In genomic region chr7:12067156-12067831, GRCh38 we compare ENCODE assay signal across 8 cellular contexts.
DNase-seq lines count a peak whose midpoint lies in the region; ATAC-seq and TF ChIP-seq lines count a peak whose summit lies in the region.

No MANE protein-coding gene starts in this region.

- peak; percentile 67 for ATAC-seq in GM18858 (IDR thresholded peaks at IDR 0.05; ENCODE audit: unreplicated experiment)
- ATAC-seq in HG03196 (IDR thresholded peaks at IDR 0.05; ENCODE audit: unreplicated experiment), result peak; percentile 67
- ATAC-seq in activated CD8-positive, alpha-beta T cell treated with anti-CD3 and anti-CD28 coated beads for 36 hours, result peak; percentile 65
- peak; percentile 74 to 86 for ATAC-seq in naive thymus-derived CD8-positive, alpha-beta T cell
- peak; percentile 48 for ATAC-seq in stimulated activated naive CD8-positive, alpha-beta T cell treated with anti-CD3 and anti-CD28 coated beads, Interleukin-15, Interleukin-2, amounts not matched to agents 100 U/mL and 50 U/mL, for 24 hours

- H3K9me3 Mint-ChIP-seq in activated CD8-positive, alpha-beta T cell treated with anti-CD3 and anti-CD28 coated beads for 36 hours, result no peaks in the 10 kb centered on the region
- no peaks in the 10 kb centered on the region for H3K9me3 Mint-ChIP-seq in endothelial cell (ENCODE audit: unreplicated experiment)
- H3K9me3 Mint-ChIP-seq in naive thymus-derived CD8-positive, alpha-beta T cell, result no peaks in the 10 kb centered on the region

- TF ChIP-seq CTCF in AG09319 (IDR thresholded peaks at IDR 0.05; ENCODE audit: low read depth, low read length) (peak; percentile 63), endothelial cell (IDR thresholded peaks at IDR 0.05; ENCODE audit: unreplicated experiment) (peak; percentile 48)
- peak; percentile 52 for TF ChIP-seq CTCF in activated CD8-positive, alpha-beta T cell treated with anti-CD3 and anti-CD28 coated beads for 36 hours (IDR thresholded peaks at IDR 0.05)

- POLR2A ChIA-PET in activated CD8-positive, alpha-beta T cell treated with anti-CD3 and anti-CD28 coated beads for 36 hours (lab: Charles Lee), result no interaction called here
- POLR2A ChIA-PET in naive thymus-derived CD8-positive, alpha-beta T cell (lab: Charles Lee), result no interaction called here

- H3K36me3 Mint-ChIP-seq in activated CD8-positive, alpha-beta T cell treated with anti-CD3 and anti-CD28 coated beads for 36 hours (ENCODE audit: low read depth), result no peaks in the 10 kb centered on the region
- H3K36me3 Mint-ChIP-seq in endothelial cell (ENCODE audit: low read depth, unreplicated experiment), result no peaks in the 10 kb centered on the region
- no peaks in the 10 kb centered on the region for H3K36me3 Mint-ChIP-seq in naive thymus-derived CD8-positive, alpha-beta T cell

- peak; percentile 8 for DNase-seq in AG09319 (ENCODE audit: extremely low read depth, low read depth)
- peak; percentile 59 for DNase-seq in NCI-H526 treated with DMSO at 0.1 percent for 48 hours (lab: John Stamatoyannopoulos, UW)
- DNase-seq in activated CD8-positive, alpha-beta T cell treated with anti-CD3 and anti-CD28 coated beads for 36 hours, result peak; percentile 72
- DNase-seq in endothelial cell (ENCODE audit: low spot score), result peak; percentile 64
- peak; percentile 30 to 82 (median 56) for DNase-seq in naive thymus-derived CD8-positive, alpha-beta T cell
- peak; percentile 43 for DNase-seq in stimulated activated naive CD8-positive, alpha-beta T cell treated with anti-CD3 and anti-CD28 coated beads, Interleukin-15, Interleukin-2, amounts not matched to agents 100 U/mL and 50 U/mL, for 24 hours

- peaks cover 3% of the 10 kb centered on the region for H3K4me1 Mint-ChIP-seq in activated CD8-positive, alpha-beta T cell treated with anti-CD3 and anti-CD28 coated beads for 36 hours (ENCODE audit: low read depth)
- H3K4me1 Mint-ChIP-seq in endothelial cell (ENCODE audit: unreplicated experiment), result no peaks in the 10 kb centered on the region
- peaks cover 0 to 5% (median 2%) of the 10 kb centered on the region in 4 donors for H3K4me1 Mint-ChIP-seq in naive thymus-derived CD8-positive, alpha-beta T cell

- no peak overlapping the region for H3K4me3 Mint-ChIP-seq in activated CD8-positive, alpha-beta T cell treated with anti-CD3 and anti-CD28 coated beads for 36 hours
- H3K4me3 Mint-ChIP-seq in endothelial cell (ENCODE audit: unreplicated experiment), result no peak overlapping the region
- no peak overlapping the region for H3K4me3 Mint-ChIP-seq in naive thymus-derived CD8-positive, alpha-beta T cell

- no peak overlapping the region for H3K27ac Mint-ChIP-seq in activated CD8-positive, alpha-beta T cell treated with anti-CD3 and anti-CD28 coated beads for 36 hours
- no peak overlapping the region for H3K27ac Mint-ChIP-seq in endothelial cell (ENCODE audit: unreplicated experiment)
- H3K27ac Mint-ChIP-seq in naive thymus-derived CD8-positive, alpha-beta T cell, result peak overlapping the region in 1 of 10 donors; percentile 47

- H3K27me3 Mint-ChIP-seq in activated CD8-positive, alpha-beta T cell treated with anti-CD3 and anti-CD28 coated beads for 36 hours, result no peaks in the 10 kb centered on the region
- no peaks in the 10 kb centered on the region for H3K27me3 Mint-ChIP-seq in endothelial cell (ENCODE audit: unreplicated experiment)
- H3K27me3 Mint-ChIP-seq in naive thymus-derived CD8-positive, alpha-beta T cell, result no peaks in the 10 kb centered on the region

- intact Hi-C loops in activated CD8-positive, alpha-beta T cell treated with anti-CD3 and anti-CD28 coated beads for 36 hours (cut with micrococcal nuclease), result loop anchor here (1.0 kb wide), 1 partner anchor 255 kb away; no protein-coding TSS in a partner anchor

- CTCF ChIA-PET in activated CD8-positive, alpha-beta T cell treated with anti-CD3 and anti-CD28 coated beads for 36 hours (lab: Charles Lee), result interaction anchor here (0.8 to 5.6 kb wide), 6 partner anchors 10 to 255 kb away, joined by 3 to 23 read pairs (median 8); no protein-coding TSS in a partner anchor

Comparison
In these comparisons a context has a peak if more than half of its experiments do, and no peak if none do; other contexts are left out.
1. Peak in every context shown above with its lines: DNase-seq and ATAC-seq.
2. DNase-seq: peak in every context shown above with its lines; median percentile 72 in activated CD8-positive, alpha-beta T cell treated with anti-CD3 and anti-CD28 coated beads for 36 hours; 64 in endothelial cell; 59 in NCI-H526 treated with DMSO at 0.1 percent for 48 hours; 56 in naive thymus-derived CD8-positive, alpha-beta T cell; 43 in stimulated activated naive CD8-positive, alpha-beta T cell treated with anti-CD3 and anti-CD28 coated beads, Interleukin-15, Interleukin-2, amounts not matched to agents 100 U/mL and 50 U/mL, for 24 hours; 8 in AG09319.